Comparison of ENCODE assay signal across 23 cellular contexts in genomic region chrX:130093271-130093670, GRCh38.
"Had no signal": no experiment of that assay in that cellular context is flagged by ENCODE, and none has a peak within 500 bp of the region (broad histone marks: within the 10 kb centered on the region; RNA-seq: fewer than 3 reads in every experiment).

No MANE protein-coding gene starts in this region.

- H3K4me1 ChIP-seq: foreskin keratinocyte had no signal

- H3K9me3 Mint-ChIP-seq: activated naive CD8-positive, alpha-beta T cell treated with anti-CD3 and anti-CD28 coated beads, Interleukin-2, amount 10 ng/mL, durations not matched to agents 7 days and 5 days; effector memory CD8-positive, alpha-beta T cell; naive B cell had no signal

- H3K4me3 ChIP-seq: lung, right atrium auricular region, tibial nerve, vagina had no signal

- H3K27me3 Mint-ChIP-seq: activated naive CD8-positive, alpha-beta T cell treated with anti-CD3 and anti-CD28 coated beads, Interleukin-2, amount 10 ng/mL, durations not matched to agents 7 days and 5 days; effector memory CD8-positive, alpha-beta T cell; naive B cell; progenitor cell of endocrine pancreas had no signal

- ATAC-seq: activated CD4-positive, CD25-positive, alpha-beta regulatory T cell treated with anti-CD3 and anti-CD28 coated beads, Interleukin-2, amount 50 U/mL, for 24 hours; effector memory CD8-positive, alpha-beta T cell; foreskin keratinocyte had no signal

- H3K9me3 ChIP-seq: right atrium auricular region, tibial nerve, vagina had no signal

- H3K27ac ChIP-seq: brain microvascular endothelial cell, foreskin keratinocyte, right atrium auricular region, tibial nerve, vagina had no signal

- H3K36me3 ChIP-seq: brain microvascular endothelial cell, right atrium auricular region, tibial nerve, vagina had no signal

- H3K36me3 Mint-ChIP-seq: naive B cell had no signal

- H3K27me3 ChIP-seq: brain microvascular endothelial cell, foreskin keratinocyte, right atrium auricular region, tibial nerve, vagina had no signal

- H3K27ac Mint-ChIP-seq: progenitor cell of endocrine pancreas had no signal

- DNase-seq: activated effector memory CD4-positive, alpha-beta T cell treated with anti-CD3 and anti-CD28 coated beads, Interleukin-2, amount 50 U/mL, for 16 hours; activated naive CD8-positive, alpha-beta T cell treated with anti-CD3 and anti-CD28 coated beads, Interleukin-2, amount 10 ng/mL, durations not matched to agents 7 days and 5 days; activated T-cell treated with anti-CD3 and anti-CD28 coated beads, Interleukin-2, amount 50 U/mL, for 48 hours; anterior cingulate cortex; brain microvascular endothelial cell; cerebellar nuclear complex; dermis blood vessel endothelial cell; effector memory CD8-positive, alpha-beta T cell; foreskin keratinocyte; glutamatergic neuron; midbrain; naive B cell; nucleus accumbens; stimulated activated CD4-positive, alpha-beta T cell treated with anti-CD3 and anti-CD28 coated beads, Interleukin-15, amount 100 ng/mL, for 24 hours; stimulated activated CD4-positive, alpha-beta T cell treated with anti-CD3 and anti-CD28 coated beads, Interleukin-4, amount 100 ng/mL, for 24 hours; stimulated activated naive CD4-positive, alpha-beta T cell treated with Interleukin-2 at 50 U/mL for 16 hours; substantia nigra had no signal
